Comparison of ENCODE assay signal across 17 cellular contexts in genomic region chr19:40781140-40781539, GRCh38. TPM values are rescaled to one million over a fixed set of nuclear protein-coding genes. Genes with fewer than 3 reads are reported as not detected.
DNase-seq lines count a peak whose midpoint lies in the region; ATAC-seq, FAIRE-seq and TF ChIP-seq lines count a peak whose summit lies in the region.
"Had no signal": no experiment of that assay in that cellular context is flagged by ENCODE, and none has a peak within 500 bp of the region (broad histone marks: within the 10 kb centered on the region; RNA-seq: fewer than 3 reads in every experiment).

No MANE protein-coding gene starts in this region.

- H3K27ac ChIP-seq in GM12878 (ENCODE audit: control insufficient read depth, insufficient read depth) = peak overlapping the region; percentile 21
- H3K27ac ChIP-seq in uterus = no peak overlapping the region

- H3K9me3 Mint-ChIP-seq in natural killer cell treated with Interleukin-12 subunit alpha and Interleukin-12 subunit beta and Interleukin-15 and Interleukin-18, amount 100 ng/mL, for 72 hours = no peaks in the 10 kb centered on the region
- no peaks in the 10 kb centered on the region for H3K9me3 Mint-ChIP-seq in natural killer cell
- H3K9me3 Mint-ChIP-seq in stimulated activated naive CD8-positive, alpha-beta T cell treated with anti-CD3 and anti-CD28 coated beads, Interleukin-15, amount 100 ng/mL, for 72 hours = no peaks in the 10 kb centered on the region
- H3K9me3 Mint-ChIP-seq: CD4-positive, alpha-beta memory T cell had no signal

- TF ChIP-seq CTCF in natural killer cell (IDR thresholded peaks at IDR 0.05) = no peak
- no peak for TF ChIP-seq CTCF in GM12878 (IDR thresholded peaks at IDR 0.05 in 2 of 3, conservative IDR thresholded peaks at IDR 0.05 in 1 of 3; ENCODE audit: control insufficient read depth in 2 of 3, extremely low read depth in 1 of 3, insufficient read depth in 1 of 3, low read depth in 3 of 3, low read length in 3 of 3)
- no peak for TF ChIP-seq CTCF in uterus (IDR thresholded peaks at IDR 0.05)

- POLR2A ChIA-PET in GM12878 (lab: Charles Lee) = interaction anchor here (0.6 to 0.7 kb wide), 7 partner anchors 14 to 517 kb away, joined by 3 to 4 read pairs (median 4); no protein-coding TSS in a partner anchor

- intact Hi-C loops in natural killer cell (cut with micrococcal nuclease) = no loop called here
- intact Hi-C loops in GM12878 (cut with micrococcal nuclease; ENCODE audit: unreplicated experiment) = no loop called here
- intact Hi-C loops in uterus (cut with DNase I; ENCODE audit: low total_unique reads) = no loop called here

- no peak for TF ChIP-seq RAD21 in GM12878 (IDR thresholded peaks at IDR 0.05; ENCODE audit: insufficient read depth, low read depth, low read length)

- no peak for TF ChIP-seq POLR2A in GM12878 (IDR thresholded peaks at IDR 0.05; ENCODE audit: low read depth, low read length)
- TF ChIP-seq POLR2A in uterus (IDR thresholded peaks at IDR 0.05) = no peak

- peak overlapping the region; percentile 36; the same call in 1 of the 2 replicates for H3K4me2 ChIP-seq in GM12878 (ENCODE audit: control insufficient read depth, insufficient read depth)

- no peaks in the 10 kb centered on the region for H3K27me3 Mint-ChIP-seq in natural killer cell treated with Interleukin-12 subunit alpha and Interleukin-12 subunit beta and Interleukin-15 and Interleukin-18, amount 100 ng/mL, for 72 hours
- no peaks in the 10 kb centered on the region for H3K27me3 Mint-ChIP-seq in natural killer cell (ENCODE audit: low read depth in 2 of 2)
- no peaks in the 10 kb centered on the region for H3K27me3 Mint-ChIP-seq in stimulated activated naive CD8-positive, alpha-beta T cell treated with anti-CD3 and anti-CD28 coated beads, Interleukin-15, amount 100 ng/mL, for 72 hours
- H3K27me3 Mint-ChIP-seq: CD4-positive, alpha-beta memory T cell had no signal

- no peak for TF ChIP-seq EP300 in GM12878 (IDR thresholded peaks at IDR 0.05; ENCODE audit: borderline replicate concordance in 1 of 2, control insufficient read depth in 1 of 2, low read depth in 2 of 2, low read length in 2 of 2)

- no peaks in the 10 kb centered on the region for H4K20me1 ChIP-seq in GM12878 (ENCODE audit: control insufficient read depth, insufficient read depth)

- peaks cover 52 to 63% of the 10 kb centered on the region in 2 donors for H3K4me1 Mint-ChIP-seq in natural killer cell treated with Interleukin-12 subunit alpha and Interleukin-12 subunit beta and Interleukin-15 and Interleukin-18, amount 100 ng/mL, for 72 hours (ENCODE audit: low read depth in 2 of 2)
- H3K4me1 Mint-ChIP-seq in natural killer cell = peaks cover 37 to 51% of the 10 kb centered on the region in 2 donors
- peaks cover 54% of the 10 kb centered on the region for H3K4me1 Mint-ChIP-seq in stimulated activated naive CD8-positive, alpha-beta T cell treated with anti-CD3 and anti-CD28 coated beads, Interleukin-15, amount 100 ng/mL, for 72 hours

- no peak for ATAC-seq in natural killer cell treated with Interleukin-12 subunit alpha and Interleukin-12 subunit beta and Interleukin-15 and Interleukin-18, amount 100 ng/mL, for 72 hours
- ATAC-seq in natural killer cell (no peak), GM12878 (no peak)
- ATAC-seq in stimulated activated naive CD8-positive, alpha-beta T cell treated with anti-CD3 and anti-CD28 coated beads, Interleukin-15, amount 100 ng/mL, for 72 hours = no peak

- peak overlapping the region; percentile 89 for H3K4me3 Mint-ChIP-seq in natural killer cell treated with Interleukin-12 subunit alpha and Interleukin-12 subunit beta and Interleukin-15 and Interleukin-18, amount 100 ng/mL, for 72 hours
- H3K4me3 Mint-ChIP-seq in natural killer cell = no peak overlapping the region
- no peak overlapping the region for H3K4me3 Mint-ChIP-seq in stimulated activated naive CD8-positive, alpha-beta T cell treated with anti-CD3 and anti-CD28 coated beads, Interleukin-15, amount 100 ng/mL, for 72 hours

- H3K36me3 ChIP-seq in GM12878 (ENCODE audit: control insufficient read depth in 2 of 2, insufficient read depth in 2 of 2, low read length in 1 of 2) (no peaks in the 10 kb centered on the region), uterus (no peaks in the 10 kb centered on the region)
- H3K36me3 ChIP-seq: BE2C had no signal

- H3K27me3 ChIP-seq in GM12878 (replicated peaks in 1 of 2; ENCODE audit: control insufficient read depth in 2 of 2, insufficient read depth in 2 of 2, low read length in 1 of 2) = no peaks in the 10 kb centered on the region
- H3K27me3 ChIP-seq in uterus = no peaks in the 10 kb centered on the region
- H3K27me3 ChIP-seq: BE2C had no signal

- peaks cover 21% of the 10 kb centered on the region for H3K36me3 Mint-ChIP-seq in natural killer cell treated with Interleukin-12 subunit alpha and Interleukin-12 subunit beta and Interleukin-15 and Interleukin-18, amount 100 ng/mL, for 72 hours
- H3K36me3 Mint-ChIP-seq in natural killer cell = no peaks in the 10 kb centered on the region

- in situ Hi-C loops in GM12878 (cut with MboI) = no loop called here

- H3K79me2 ChIP-seq in GM12878 (ENCODE audit: control insufficient read depth, insufficient read depth, low read length) = peaks cover 11% of the 10 kb centered on the region

- RAD21 ChIA-PET in GM12878 (lab: Charles Lee; ENCODE audit: unreplicated experiment) = no interaction called here

- BruUV-seq in GM12878 (replicated peaks; lab: Mats Ljungman, UMichigan) = no TSS peak

- FAIRE-seq in GM12878 (lab: Jason Lieb, UNC) = no peak
- FAIRE-seq: D721Med, G401.6 had no signal

- SMC1A ChIA-PET in GM12878 (lab: Charles Lee; ENCODE audit: uncharacterized antibody, unreplicated experiment) = no interaction called here

- H3K4me1 ChIP-seq in GM12878 (ENCODE audit: control insufficient read depth, insufficient read depth, low read length) (peaks cover 32% of the 10 kb centered on the region), uterus (peaks cover 0 to 7% of the 10 kb centered on the region in 2 donors)

- H3K27ac Mint-ChIP-seq in natural killer cell treated with Interleukin-12 subunit alpha and Interleukin-12 subunit beta and Interleukin-15 and Interleukin-18, amount 100 ng/mL, for 72 hours = peak overlapping the region; percentile 84 to 86
- H3K27ac Mint-ChIP-seq in natural killer cell = peak overlapping the region in 1 of 2 donors; percentile 33
- no peak overlapping the region for H3K27ac Mint-ChIP-seq in stimulated activated naive CD8-positive, alpha-beta T cell treated with anti-CD3 and anti-CD28 coated beads, Interleukin-15, amount 100 ng/mL, for 72 hours

- WGBS in GM12878 (ENCODE audit: insufficient coverage, insufficient replicate concordance, low lambda C conversion rate, missing lambda C conversion rate) = 96% methylated on average over 7 of the region's 7 CpGs

- no peak for DNase-seq in natural killer cell treated with Interleukin-12 subunit alpha and Interleukin-12 subunit beta and Interleukin-15 and Interleukin-18, amount 100 ng/mL, for 72 hours (ENCODE audit: low spot score)
- no peak for DNase-seq in natural killer cell
- no peak for DNase-seq in GM12878 (ENCODE audit: low read depth, low spot score)
- DNase-seq in stimulated activated naive CD8-positive, alpha-beta T cell treated with anti-CD3 and anti-CD28 coated beads, Interleukin-15, amount 100 ng/mL, for 72 hours = no peak
- no peak for DNase-seq in uterus
- DNase-seq in kidney glomerular epithelial cell (lab: John Stamatoyannopoulos, UW) = no peak
- DNase-seq: BE2C; CD4-positive, alpha-beta memory T cell; DMS79 treated with DMSO at 0.1 percent for 48 hours; Karpas-422; NCI-H1417; NCI-H1930; NCI-H2171; NCI-H774 had no signal

- H3K4me3 ChIP-seq in GM12878 (no peak overlapping the region), uterus (no peak overlapping the region)

- no peak overlapping the region for H3K9ac ChIP-seq in GM12878 (ENCODE audit: control insufficient read depth, insufficient read depth, low read length)

- H3K9me3 ChIP-seq in GM12878 (replicated peaks; ENCODE audit: control insufficient read depth, insufficient read depth, low read length) (no peaks in the 10 kb centered on the region), uterus (no peaks in the 10 kb centered on the region)
- H3K9me3 ChIP-seq: BE2C had no signal

- CTCF ChIA-PET in GM12878 (lab: Yijun Ruan, JAX) = no interaction called here

- no peak overlapping the region for H2AFZ ChIP-seq in GM12878 (ENCODE audit: control insufficient read depth, low read depth, low read length)

RNA-seq across cellular contexts. Expression of gene RAB4B, which starts 3.1 kb away (rescaled TPM):
- 100 to 1,000 TPM in 1 of 2 donors, 10 to 100 TPM in 1; 83.3 to 128 TPM for total RNA-seq in natural killer cell treated with Interleukin-12 subunit alpha and Interleukin-12 subunit beta and Interleukin-15 and Interleukin-18, amount 100 ng/mL, for 72 hours
- total RNA-seq in natural killer cell (10 to 100 TPM; 97.8 to 99.8 (median 98.6) TPM), GM12878 (2014; rRNA removed) (27.8 and 30.4 TPM in 2 replicates), GM12878 (2014; rRNA removed; fragmentation: Illumina TruSeq; extraction: Trizol) (9.8 and 11.5 TPM in 2 replicates), GM12878 (2021) (32.9 and 38.2 TPM in 2 replicates), uterus (10 to 100 TPM in 3 of 4 donors, 1 to 10 TPM in 1; 7.4 to 26.3 (median 18.1) TPM)
- total RNA-seq in GM12878 (2013; cell fraction: nucleolus; rRNA removed) = 5.2 and 5.7 TPM in 2 replicates
- 11.8 TPM for polyA plus RNA-seq in GM12878 (2011; ENCODE audit: low read depth)
- polyA plus RNA-seq in GM12878 (2011; rRNA removed) (14.9 and 25.1 TPM in 2 replicates), GM12878 (2014; fragmentation: Illumina TruSeq; extraction: Trizol) (3.5 and 13.7 TPM in 2 replicates), GM12878 (2014; fragmentation: Nextera tagmentation; extraction: Ambion mirVana) (1 to 10 TPM in 1 of 2 experiments, under 1 TPM in 1; 0.60 to 3.2 TPM), GM12878 (2014; rRNA removed) (43.1 and 51.5 TPM in 2 replicates), GM12878 (2016; fragmentation: Nextera tagmentation; extraction: Ambion mirVana) (10 to 100 TPM; 47.9 to 50.0 TPM)
- 40.3 and 56.5 TPM in 2 replicates for polyA plus RNA-seq in GM12878 (2011; cell fraction: cytosol; rRNA removed)
- polyA plus RNA-seq in GM12878 (2011; cell fraction: nucleus; rRNA removed) = 38.3 and 42.5 TPM in 2 replicates
- polyA plus RNA-seq in GM12878 (2012) = 26.6 and 31.5 TPM in 2 replicates
- 10.3 and 16.6 TPM in 2 replicates for polyA minus RNA-seq in GM12878 (2011; rRNA and poly(A)+ RNA removed)
- 3.3 and 6.8 TPM in 2 replicates for polyA minus RNA-seq in GM12878 (2011; cell fraction: cytosol; rRNA and poly(A)+ RNA removed)
- 4.6 and 5.7 TPM in 2 replicates for polyA minus RNA-seq in GM12878 (2011; cell fraction: nucleus; rRNA and poly(A)+ RNA removed)

RNA-seq across cellular contexts. Expression of gene MIA, which starts 5.8 kb away (rescaled TPM):
- total RNA-seq in natural killer cell treated with Interleukin-12 subunit alpha and Interleukin-12 subunit beta and Interleukin-15 and Interleukin-18, amount 100 ng/mL, for 72 hours = 1 to 10 TPM; 1.1 to 2.4 TPM
- total RNA-seq in natural killer cell = not detected
- total RNA-seq in GM12878 (2013; cell fraction: nucleolus; rRNA removed) = 2.6 and 3.0 TPM in 2 replicates
- total RNA-seq in GM12878 (2014; rRNA removed) = 0.33 and 0.40 TPM in 2 replicates
- not detected in 2 replicates for total RNA-seq in GM12878 (2014; rRNA removed; fragmentation: Illumina TruSeq; extraction: Trizol)
- 0.92 TPM in 1 of 2 replicates, not detected in the other for total RNA-seq in GM12878 (2021)
- polyA plus RNA-seq in GM12878 (2011; ENCODE audit: low read depth) = not detected
- 0.16 and 0.39 TPM in 2 replicates for polyA plus RNA-seq in GM12878 (2011; rRNA removed)
- polyA plus RNA-seq in GM12878 (2011; cell fraction: cytosol; rRNA removed) = 0.52 TPM in 1 of 2 replicates, not detected in the other
- 0.63 and 1.2 TPM in 2 replicates for polyA plus RNA-seq in GM12878 (2011; cell fraction: nucleus; rRNA removed)
- 0.49 and 0.74 TPM in 2 replicates for polyA plus RNA-seq in GM12878 (2012)
- polyA plus RNA-seq in GM12878 (2014; fragmentation: Illumina TruSeq; extraction: Trizol) = not detected in 2 replicates
- polyA plus RNA-seq in GM12878 (2014; fragmentation: Nextera tagmentation; extraction: Ambion mirVana) = 1 to 10 TPM; 1.4 to 1.6 TPM
- 0.36 TPM in 1 of 2 replicates, not detected in the other for polyA plus RNA-seq in GM12878 (2014; rRNA removed)
- polyA plus RNA-seq in GM12878 (2016; fragmentation: Nextera tagmentation; extraction: Ambion mirVana) = 1 to 10 TPM; 1.6 to 2.7 TPM
- polyA minus RNA-seq in GM12878 (2011; rRNA and poly(A)+ RNA removed) = not detected in 2 replicates
- not detected in 2 replicates for polyA minus RNA-seq in GM12878 (2011; cell fraction: cytosol; rRNA and poly(A)+ RNA removed)
- polyA minus RNA-seq in GM12878 (2011; cell fraction: nucleus; rRNA and poly(A)+ RNA removed) = 0.97 TPM in 1 of 2 replicates, not detected in the other
- total RNA-seq in uterus = 1 to 10 TPM in 1 of 4 donors, not detected in 3; 2.8 TPM
- total RNA-seq: NCI-H460 had no signal
- polyA plus RNA-seq: CD4-positive, alpha-beta memory T cell had no signal

RNA-seq across cellular contexts. Expression of gene EGLN2, which starts 17.9 kb away (rescaled TPM):
- total RNA-seq in natural killer cell treated with Interleukin-12 subunit alpha and Interleukin-12 subunit beta and Interleukin-15 and Interleukin-18, amount 100 ng/mL, for 72 hours = 100 to 1,000 TPM; 119 to 136 TPM
- 100 to 1,000 TPM; 104 to 156 (median 151) TPM for total RNA-seq in natural killer cell
- 57.7 and 67.3 TPM in 2 replicates for total RNA-seq in GM12878 (2013; cell fraction: nucleolus; rRNA removed)
- total RNA-seq in GM12878 (2014; rRNA removed) = 80.9 and 91.8 TPM in 2 replicates
- 57.7 and 62.5 TPM in 2 replicates for total RNA-seq in GM12878 (2014; rRNA removed; fragmentation: Illumina TruSeq; extraction: Trizol)
- 89.3 and 90.9 TPM in 2 replicates for total RNA-seq in GM12878 (2021)
- 21.1 TPM for polyA plus RNA-seq in GM12878 (2011; ENCODE audit: low read depth)
- 20.1 and 35.1 TPM in 2 replicates for polyA plus RNA-seq in GM12878 (2011; rRNA removed)
- 50.5 and 76.9 TPM in 2 replicates for polyA plus RNA-seq in GM12878 (2011; cell fraction: cytosol; rRNA removed)
- 87.9 and 107 TPM in 2 replicates for polyA plus RNA-seq in GM12878 (2011; cell fraction: nucleus; rRNA removed)
- 47.4 and 50.4 TPM in 2 replicates for polyA plus RNA-seq in GM12878 (2012)
- 20.3 and 49.6 TPM in 2 replicates for polyA plus RNA-seq in GM12878 (2014; fragmentation: Illumina TruSeq; extraction: Trizol)
- 10 to 100 TPM in 1 of 2 experiments, 1 to 10 TPM in 1; 8.6 to 34.9 TPM for polyA plus RNA-seq in GM12878 (2014; fragmentation: Nextera tagmentation; extraction: Ambion mirVana)
- 88.6 and 94.4 TPM in 2 replicates for polyA plus RNA-seq in GM12878 (2014; rRNA removed)
- 10 to 100 TPM; 71.1 to 93.0 TPM for polyA plus RNA-seq in GM12878 (2016; fragmentation: Nextera tagmentation; extraction: Ambion mirVana)
- 28.0 and 58.9 TPM in 2 replicates for polyA minus RNA-seq in GM12878 (2011; rRNA and poly(A)+ RNA removed)
- 25.8 and 29.5 TPM in 2 replicates for polyA minus RNA-seq in GM12878 (2011; cell fraction: cytosol; rRNA and poly(A)+ RNA removed)
- 23.2 and 46.2 TPM in 2 replicates for polyA minus RNA-seq in GM12878 (2011; cell fraction: nucleus; rRNA and poly(A)+ RNA removed)
- 100 to 1,000 TPM in 1 of 4 donors, 10 to 100 TPM in 3; 33.2 to 164 (median 78.1) TPM for total RNA-seq in uterus

RNA-seq across cellular contexts. Expression of gene SNRPA, which starts 30.1 kb away (rescaled TPM):
- total RNA-seq in natural killer cell treated with Interleukin-12 subunit alpha and Interleukin-12 subunit beta and Interleukin-15 and Interleukin-18, amount 100 ng/mL, for 72 hours = 100 to 1,000 TPM in 1 of 2 donors, 10 to 100 TPM in 1; 95.5 to 191 TPM
- total RNA-seq in natural killer cell = 10 to 100 TPM; 56.2 to 65.9 (median 60.9) TPM
- total RNA-seq in GM12878 (2013; cell fraction: nucleolus; rRNA removed) = 37.6 and 39.8 TPM in 2 replicates
- total RNA-seq in GM12878 (2014; rRNA removed) = 260 and 299 TPM in 2 replicates
- 130 and 137 TPM in 2 replicates for total RNA-seq in GM12878 (2014; rRNA removed; fragmentation: Illumina TruSeq; extraction: Trizol)
- total RNA-seq in GM12878 (2021) = 186 and 196 TPM in 2 replicates
- 42.1 TPM for polyA plus RNA-seq in GM12878 (2011; ENCODE audit: low read depth)
- polyA plus RNA-seq in GM12878 (2011; rRNA removed) = 115 and 219 TPM in 2 replicates
- 158 and 310 TPM in 2 replicates for polyA plus RNA-seq in GM12878 (2011; cell fraction: cytosol; rRNA removed)
- 351 and 467 TPM in 2 replicates for polyA plus RNA-seq in GM12878 (2011; cell fraction: nucleus; rRNA removed)
- polyA plus RNA-seq in GM12878 (2012) = 117 and 145 TPM in 2 replicates
- 164 and 166 TPM in 2 replicates for polyA plus RNA-seq in GM12878 (2014; fragmentation: Illumina TruSeq; extraction: Trizol)
- 10 to 100 TPM; 14.8 to 32.8 TPM for polyA plus RNA-seq in GM12878 (2014; fragmentation: Nextera tagmentation; extraction: Ambion mirVana)
- 297 and 367 TPM in 2 replicates for polyA plus RNA-seq in GM12878 (2014; rRNA removed)
- 100 to 1,000 TPM; 241 to 257 TPM for polyA plus RNA-seq in GM12878 (2016; fragmentation: Nextera tagmentation; extraction: Ambion mirVana)
- polyA minus RNA-seq in GM12878 (2011; rRNA and poly(A)+ RNA removed) = 181 and 241 TPM in 2 replicates
- polyA minus RNA-seq in GM12878 (2011; cell fraction: cytosol; rRNA and poly(A)+ RNA removed) = 81.0 and 81.1 TPM in 2 replicates
- 63.2 and 95.8 TPM in 2 replicates for polyA minus RNA-seq in GM12878 (2011; cell fraction: nucleus; rRNA and poly(A)+ RNA removed)
- total RNA-seq in uterus = 10 to 100 TPM; 12.8 to 70.2 (median 19.0) TPM

RNA-seq across cellular contexts. Expression of gene ACTMAP, which starts 30.9 kb away (rescaled TPM):
- total RNA-seq in natural killer cell treated with Interleukin-12 subunit alpha and Interleukin-12 subunit beta and Interleukin-15 and Interleukin-18, amount 100 ng/mL, for 72 hours = 10 to 100 TPM; 10.9 to 16.6 TPM
- total RNA-seq in natural killer cell (1 to 10 TPM; 5.9 to 9.6 (median 8.2) TPM), GM12878 (2014; rRNA removed) (2.9 and 5.4 TPM in 2 replicates), GM12878 (2014; rRNA removed; fragmentation: Illumina TruSeq; extraction: Trizol) (2.3 and 3.0 TPM in 2 replicates), GM12878 (2021) (22.9 and 26.2 TPM in 2 replicates), uterus (1 to 10 TPM in 1 of 4 donors, under 1 TPM in 1, not detected in 2; 0.48 to 6.1 TPM)
- 5.8 and 6.1 TPM in 2 replicates for total RNA-seq in GM12878 (2013; cell fraction: nucleolus; rRNA removed)
- 8.6 TPM for polyA plus RNA-seq in GM12878 (2011; ENCODE audit: low read depth)
- polyA plus RNA-seq in GM12878 (2011; rRNA removed) (4.0 and 10.0 TPM in 2 replicates), GM12878 (2014; fragmentation: Illumina TruSeq; extraction: Trizol) (15.5 and 15.7 TPM in 2 replicates), GM12878 (2014; fragmentation: Nextera tagmentation; extraction: Ambion mirVana) (1 to 10 TPM; 4.7 to 8.2 TPM), GM12878 (2014; rRNA removed) (12.2 and 13.3 TPM in 2 replicates), GM12878 (2016; fragmentation: Nextera tagmentation; extraction: Ambion mirVana) (10 to 100 TPM; 16.1 to 20.8 TPM)
- 14.0 and 17.0 TPM in 2 replicates for polyA plus RNA-seq in GM12878 (2011; cell fraction: cytosol; rRNA removed)
- 39.1 and 41.7 TPM in 2 replicates for polyA plus RNA-seq in GM12878 (2011; cell fraction: nucleus; rRNA removed)
- polyA plus RNA-seq in GM12878 (2012) = 18.6 and 20.0 TPM in 2 replicates
- polyA minus RNA-seq in GM12878 (2011; rRNA and poly(A)+ RNA removed) = 7.2 and 10.9 TPM in 2 replicates
- polyA minus RNA-seq in GM12878 (2011; cell fraction: cytosol; rRNA and poly(A)+ RNA removed) = 11.7 and 13.5 TPM in 2 replicates
- 4.5 and 7.3 TPM in 2 replicates for polyA minus RNA-seq in GM12878 (2011; cell fraction: nucleus; rRNA and poly(A)+ RNA removed)

Comparison
In these comparisons a context has a peak if more than half of its experiments do, and no peak if none do; other contexts are left out.
1. H3K27ac Mint-ChIP-seq: peak in natural killer cell treated with Interleukin-12 subunit alpha and Interleukin-12 subunit beta and Interleukin-15 and Interleukin-18, amount 100 ng/mL, for 72 hours (2 of 2); none in stimulated activated naive CD8-positive, alpha-beta T cell treated with anti-CD3 and anti-CD28 coated beads, Interleukin-15, amount 100 ng/mL, for 72 hours (0 of 2).